Comparison of ENCODE assay signal across 8 cellular contexts in genomic region chr1:45018599-45019230, GRCh38. TPM values are rescaled to one million over a fixed set of nuclear protein-coding genes. Genes with fewer than 3 reads are reported as not detected.
DNase-seq lines count a peak whose midpoint lies in the region; ATAC-seq and TF ChIP-seq lines count a peak whose summit lies in the region.

No MANE protein-coding gene starts in this region.

- H3K4me3 ChIP-seq in Panc1 (ENCODE audit: low read depth in 2 of 2, low read length in 2 of 2): no peak overlapping the region
- H3K4me3 ChIP-seq in parathyroid adenoma (ENCODE audit: low read depth, low read length): no peak overlapping the region

- H3K4me1 Mint-ChIP-seq in activated T-helper 17 cell treated with anti-CD3 and anti-CD28 coated beads, Interleukin-2, amount 50 U/mL, for 72 hours: peaks cover 8% of the 10 kb centered on the region

- CTCF ChIA-PET in Panc1 (lab: Charles Lee): interaction anchor here (0.5 to 1.9 kb wide), 6 partner anchors 48 to 415 kb away, joined by 4 to 9 read pairs (median 5); no protein-coding TSS in a partner anchor

- in situ Hi-C loops in Panc1 (cut with HindIII; ENCODE audit: low pct_unique_long_range_greater_than_20kb, low sequenced_read_pairs): no loop called here

- H3K27me3 ChIP-seq in Panc1 (ENCODE audit: control insufficient read depth, insufficient read depth, low read length) (no peaks in the 10 kb centered on the region), foreskin keratinocyte (no peaks in the 10 kb centered on the region), parathyroid adenoma (ENCODE audit: control insufficient read depth, insufficient read depth, low read length) (no peaks in the 10 kb centered on the region)

- H3K4me1 ChIP-seq in Panc1 (ENCODE audit: control insufficient read depth, insufficient read depth, low read length) (no peaks in the 10 kb centered on the region; the same call in 1 of the 2 replicates), foreskin keratinocyte (no peaks in the 10 kb centered on the region), parathyroid adenoma (peaks cover 3% of the 10 kb centered on the region)

- H3K4me3 Mint-ChIP-seq in activated T-helper 17 cell treated with anti-CD3 and anti-CD28 coated beads, Interleukin-2, amount 50 U/mL, for 72 hours: no peak overlapping the region

- peaks cover 16% of the 10 kb centered on the region for H3K36me3 Mint-ChIP-seq in activated T-helper 17 cell treated with anti-CD3 and anti-CD28 coated beads, Interleukin-2, amount 50 U/mL, for 72 hours (ENCODE audit: low read depth)

- BruUV-seq in Panc1 (replicated peaks; lab: Mats Ljungman, UMichigan): no TSS peak

- H3K27me3 Mint-ChIP-seq in activated T-helper 17 cell treated with anti-CD3 and anti-CD28 coated beads, Interleukin-2, amount 50 U/mL, for 72 hours: no peaks in the 10 kb centered on the region

- H3K79me2 ChIP-seq in parathyroid adenoma: no peaks in the 10 kb centered on the region

- DNase-seq in HPDE6-E6E7 (ENCODE audit: extremely low spot score) (peak; percentile 32), Panc1 (ENCODE audit: low read depth, low spot score) (no peak), foreskin keratinocyte (peak; percentile 24 to 54)

- POLR2A ChIA-PET in Panc1 (lab: Charles Lee): interaction anchor here (0.9 kb wide), 1 partner anchor 283 kb away, joined by 9 read pairs; no protein-coding TSS in a partner anchor

- H2AFZ ChIP-seq in parathyroid adenoma: peak overlapping the region; percentile 56

- no peak overlapping the region for H3K27ac Mint-ChIP-seq in activated T-helper 17 cell treated with anti-CD3 and anti-CD28 coated beads, Interleukin-2, amount 50 U/mL, for 72 hours

- H3K9me3 ChIP-seq in Panc1 (ENCODE audit: control insufficient read depth, insufficient read depth, low read depth, low read length) (no peaks in the 10 kb centered on the region), parathyroid adenoma (ENCODE audit: control insufficient read depth, low read length) (no peaks in the 10 kb centered on the region)

- H3K4me2 ChIP-seq in parathyroid adenoma (ENCODE audit: low read length): no peak overlapping the region

- H3K36me3 ChIP-seq in Panc1 (ENCODE audit: control insufficient read depth, insufficient read depth, low read length) (no peaks in the 10 kb centered on the region), parathyroid adenoma (ENCODE audit: control insufficient read depth, insufficient read depth, low read length) (no peaks in the 10 kb centered on the region)

- TF ChIP-seq CTCF in 22Rv1 (IDR thresholded peaks at IDR 0.05) (peak; percentile 83), GM12873 (IDR thresholded peaks at IDR 0.05; ENCODE audit: insufficient read depth, low read depth, low read length, missing control alignments) (peak; percentile 97), Panc1 (IDR thresholded peaks at IDR 0.05) (peak; percentile 86), foreskin keratinocyte (conservative IDR thresholded peaks at IDR 0.05) (peak; percentile 84), parathyroid adenoma (IDR thresholded peaks at IDR 0.05) (peak; percentile 55)

- ATAC-seq in Panc1: peak; percentile 92
- ATAC-seq in activated T-helper 17 cell treated with anti-CD3 and anti-CD28 coated beads, Interleukin-2, amount 50 U/mL, for 72 hours (replicated peaks): peak; percentile 93
- ATAC-seq in foreskin keratinocyte: peak; percentile 93
- no peak for ATAC-seq in HG02623 (IDR thresholded peaks at IDR 0.05; ENCODE audit: unreplicated experiment)

- intact Hi-C loops in Panc1 (cut with micrococcal nuclease; ENCODE audit: unreplicated experiment): loop anchor here (10.0 kb wide), 1 partner anchor 186 kb away; the partner anchor contains the start of gene ZSWIM5

- H3K9ac ChIP-seq in parathyroid adenoma: no peak overlapping the region

- H3K9me3 Mint-ChIP-seq in activated T-helper 17 cell treated with anti-CD3 and anti-CD28 coated beads, Interleukin-2, amount 50 U/mL, for 72 hours: no peaks in the 10 kb centered on the region

- no peak overlapping the region for H3K27ac ChIP-seq in 22Rv1
- no peak overlapping the region for H3K27ac ChIP-seq in Panc1 (ENCODE audit: low read length)
- H3K27ac ChIP-seq in foreskin keratinocyte: no peak overlapping the region
- no peak overlapping the region for H3K27ac ChIP-seq in parathyroid adenoma

RNA-seq across cellular contexts. Expression of gene UROD, which starts 6.7 kb away (rescaled TPM):
- total RNA-seq in Panc1 (2021; ENCODE audit: unreplicated experiment): 76.8 TPM
- 96.1 TPM for polyA plus RNA-seq in Panc1 (2012; ENCODE audit: insufficient read length)
- 100 to 1,000 TPM in 1 of 2 donors, 10 to 100 TPM in 1; 81.7 to 134 TPM for total RNA-seq in activated T-helper 17 cell treated with anti-CD3 and anti-CD28 coated beads, Interleukin-2, amount 50 U/mL, for 72 hours
- 149 and 150 TPM in 2 replicates for total RNA-seq in foreskin keratinocyte
- polyA plus RNA-seq in foreskin keratinocyte: 183 and 184 TPM in 2 replicates

RNA-seq across cellular contexts. Expression of gene HECTD3, which starts 7.6 kb away (rescaled TPM):
- total RNA-seq in Panc1 (2021; ENCODE audit: unreplicated experiment): 27.2 TPM
- 25.2 TPM for polyA plus RNA-seq in Panc1 (2012; ENCODE audit: insufficient read length)
- total RNA-seq in activated T-helper 17 cell treated with anti-CD3 and anti-CD28 coated beads, Interleukin-2, amount 50 U/mL, for 72 hours: 10 to 100 TPM; 23.2 to 29.5 TPM
- 23.4 and 24.8 TPM in 2 replicates for total RNA-seq in foreskin keratinocyte
- polyA plus RNA-seq in foreskin keratinocyte: 23.4 and 25.9 TPM in 2 replicates

RNA-seq across cellular contexts. Expression of gene EIF2B3, which starts 32.3 kb away (rescaled TPM):
- total RNA-seq in Panc1 (2021; ENCODE audit: unreplicated experiment) (32.2 TPM), foreskin keratinocyte (37.9 and 42.9 TPM in 2 replicates)
- 24.7 TPM for polyA plus RNA-seq in Panc1 (2012; ENCODE audit: insufficient read length)
- 10 to 100 TPM; 20.1 to 44.2 TPM for total RNA-seq in activated T-helper 17 cell treated with anti-CD3 and anti-CD28 coated beads, Interleukin-2, amount 50 U/mL, for 72 hours
- polyA plus RNA-seq in foreskin keratinocyte: 33.1 and 39.0 TPM in 2 replicates
